In genomic region chr1:151436985-151437384, GRCh38 we compare ENCODE assay signal across 19 cellular contexts. TPM values are rescaled to one million over a fixed set of nuclear protein-coding genes. Genes with fewer than 3 reads are reported as not detected.
DNase-seq lines count a peak whose midpoint lies in the region; ATAC-seq and TF ChIP-seq lines count a peak whose summit lies in the region.
"Had no signal": no experiment of that assay in that cellular context is flagged by ENCODE, and none has a peak within 500 bp of the region (broad histone marks: within the 10 kb centered on the region; RNA-seq: fewer than 3 reads in every experiment).

No MANE protein-coding gene starts in this region.

- no peak for TF ChIP-seq CTCF in CD8-positive, alpha-beta T cell (IDR thresholded peaks at IDR 0.05)
- TF ChIP-seq CTCF in natural killer cell (IDR thresholded peaks at IDR 0.05) (no peak), ascending aorta (IDR thresholded peaks at IDR 0.05) (no peak)

- no peak overlapping the region for H3K27ac ChIP-seq in CD8-positive, alpha-beta T cell (ENCODE audit: low read depth, low read length)
- no peak overlapping the region for H3K27ac ChIP-seq in ascending aorta
- H3K27ac ChIP-seq: PC-9 had no signal

- peak overlapping the region; percentile 78 for H3K27ac Mint-ChIP-seq in CD8-positive, alpha-beta T cell
- H3K27ac Mint-ChIP-seq in T-helper 17 cell (peak overlapping the region; percentile 63), natural killer cell (peak overlapping the region; percentile 42 to 51)
- H3K27ac Mint-ChIP-seq in stimulated activated effector memory CD8-positive, alpha-beta T cell treated with anti-CD3 and anti-CD28 coated beads, Interleukin-12 subunit alpha, Interleukin-12 subunit beta, amount 100 ng/mL, for 72 hours: no peak overlapping the region

- no peaks in the 10 kb centered on the region for H3K9me3 ChIP-seq in CD8-positive, alpha-beta T cell (ENCODE audit: low read length)
- H3K9me3 ChIP-seq in T-helper 17 cell (ENCODE audit: control insufficient read depth, low read length, poor library complexity, severe bottlenecking) (no peaks in the 10 kb centered on the region), ascending aorta (no peaks in the 10 kb centered on the region)
- H3K9me3 ChIP-seq: MG63 had no signal

- no peak overlapping the region for H3K4me3 Mint-ChIP-seq in CD8-positive, alpha-beta T cell
- no peak overlapping the region for H3K4me3 Mint-ChIP-seq in T-helper 17 cell
- H3K4me3 Mint-ChIP-seq in natural killer cell: peak overlapping the region; percentile 50
- no peak overlapping the region for H3K4me3 Mint-ChIP-seq in stimulated activated effector memory CD8-positive, alpha-beta T cell treated with anti-CD3 and anti-CD28 coated beads, Interleukin-12 subunit alpha, Interleukin-12 subunit beta, amount 100 ng/mL, for 72 hours
- H3K4me3 Mint-ChIP-seq: CD14-positive monocyte had no signal

- no peaks in the 10 kb centered on the region for H3K9me3 Mint-ChIP-seq in CD8-positive, alpha-beta T cell
- no peaks in the 10 kb centered on the region for H3K9me3 Mint-ChIP-seq in natural killer cell
- no peaks in the 10 kb centered on the region for H3K9me3 Mint-ChIP-seq in stimulated activated effector memory CD8-positive, alpha-beta T cell treated with anti-CD3 and anti-CD28 coated beads, Interleukin-12 subunit alpha, Interleukin-12 subunit beta, amount 100 ng/mL, for 72 hours
- H3K9me3 Mint-ChIP-seq: CD14-positive monocyte had no signal

- peaks cover 51% of the 10 kb centered on the region for H3K4me1 Mint-ChIP-seq in CD8-positive, alpha-beta T cell (ENCODE audit: low read depth)
- H3K4me1 Mint-ChIP-seq in T-helper 17 cell (peaks cover 29% of the 10 kb centered on the region), natural killer cell (peaks cover 46 to 48% of the 10 kb centered on the region in 2 donors)
- peaks cover 48% of the 10 kb centered on the region for H3K4me1 Mint-ChIP-seq in stimulated activated effector memory CD8-positive, alpha-beta T cell treated with anti-CD3 and anti-CD28 coated beads, Interleukin-12 subunit alpha, Interleukin-12 subunit beta, amount 100 ng/mL, for 72 hours

- CTCF ChIA-PET in CD8-positive, alpha-beta T cell (lab: Charles Lee): interaction anchor here (1.3 kb wide), 1 partner anchor 298 kb away, joined by 3 read pairs; no protein-coding TSS in a partner anchor

- no peaks in the 10 kb centered on the region for H3K27me3 Mint-ChIP-seq in CD8-positive, alpha-beta T cell (ENCODE audit: low read depth)
- H3K27me3 Mint-ChIP-seq in T-helper 17 cell (no peaks in the 10 kb centered on the region), natural killer cell (ENCODE audit: low read depth in 2 of 2) (no peaks in the 10 kb centered on the region)

- no peak for DNase-seq in CD8-positive, alpha-beta T cell
- DNase-seq in T-helper 17 cell (no peak), natural killer cell (no peak), HuH-7.5 (ENCODE audit: low spot score) (no peak), anterior cingulate cortex (lab: John Stamatoyannopoulos, UW) (no peak), ascending aorta (ENCODE audit: low spot score in 2 of 2) (no peak)
- DNase-seq in stimulated activated effector memory CD8-positive, alpha-beta T cell treated with anti-CD3 and anti-CD28 coated beads, Interleukin-12 subunit alpha, Interleukin-12 subunit beta, amount 100 ng/mL, for 72 hours (ENCODE audit: low spot score in 2 of 2): no peak
- DNase-seq: DMS53, Kasumi-1, MG63, NCI-H1105 treated with DMSO at 0.1 percent for 48 hours, NCI-H146, NCI-H2029, NCI-H2227 treated with DMSO at 0.1 percent for 48 hours, NCI-H526 treated with DMSO at 0.1 percent for 48 hours, PC-9, Right ventricle myocardium superior had no signal

- POLR2A ChIA-PET in CD8-positive, alpha-beta T cell (lab: Charles Lee): no interaction called here

- intact Hi-C loops in CD8-positive, alpha-beta T cell (cut with DNase I, micrococcal nuclease): no loop called here
- intact Hi-C loops in natural killer cell (cut with micrococcal nuclease): no loop called here
- intact Hi-C loops in ascending aorta (cut with DNase I): no loop called here

- ATAC-seq in CD8-positive, alpha-beta T cell: no peak
- no peak for ATAC-seq in T-helper 17 cell
- ATAC-seq in natural killer cell: peak; percentile 57 to 86 (median 84)
- peak; percentile 28 for ATAC-seq in stimulated activated effector memory CD8-positive, alpha-beta T cell treated with anti-CD3 and anti-CD28 coated beads, Interleukin-12 subunit alpha, Interleukin-12 subunit beta, amount 100 ng/mL, for 72 hours
- ATAC-seq: K562 had no signal

- H3K36me3 ChIP-seq in CD8-positive, alpha-beta T cell (ENCODE audit: insufficient read depth, low read length): peaks cover 22% of the 10 kb centered on the region
- H3K36me3 ChIP-seq in ascending aorta: no peaks in the 10 kb centered on the region

- H3K4me3 ChIP-seq in CD8-positive, alpha-beta T cell (ENCODE audit: low read depth, low read length): no peak overlapping the region
- H3K4me3 ChIP-seq in ascending aorta: no peak overlapping the region
- H3K4me3 ChIP-seq: K562, MG63, PC-9 had no signal

- peaks cover 51% of the 10 kb centered on the region for H3K36me3 Mint-ChIP-seq in CD8-positive, alpha-beta T cell
- H3K36me3 Mint-ChIP-seq in T-helper 17 cell (ENCODE audit: low read depth) (peaks cover 2% of the 10 kb centered on the region), natural killer cell (peaks cover 15% of the 10 kb centered on the region)
- H3K36me3 Mint-ChIP-seq in stimulated activated effector memory CD8-positive, alpha-beta T cell treated with anti-CD3 and anti-CD28 coated beads, Interleukin-12 subunit alpha, Interleukin-12 subunit beta, amount 100 ng/mL, for 72 hours: peaks cover 77% of the 10 kb centered on the region

- H3K27me3 ChIP-seq in CD8-positive, alpha-beta T cell (ENCODE audit: insufficient read depth, low read length): no peaks in the 10 kb centered on the region
- H3K27me3 ChIP-seq in ascending aorta: no peaks in the 10 kb centered on the region
- H3K27me3 ChIP-seq: MG63 had no signal

- H3K4me1 ChIP-seq in CD8-positive, alpha-beta T cell (ENCODE audit: insufficient read depth, low read length): peaks cover 17% of the 10 kb centered on the region
- peaks cover 0 to 10% of the 10 kb centered on the region in 2 donors for H3K4me1 ChIP-seq in ascending aorta

RNA-seq across cellular contexts. Expression of gene POGZ, which starts 22.3 kb away (rescaled TPM):
- 10 to 100 TPM; 85.4 to 88.0 TPM for total RNA-seq in CD8-positive, alpha-beta T cell
- total RNA-seq in T-helper 17 cell (100 to 1,000 TPM in 1 of 2 donors, 10 to 100 TPM in 1; 94.9 to 105 TPM), natural killer cell (100 to 1,000 TPM; 106 to 129 (median 121) TPM), ascending aorta (18.1 TPM)

RNA-seq across cellular contexts. Expression of gene PSMB4, which starts 37.6 kb away (rescaled TPM):
- total RNA-seq in CD8-positive, alpha-beta T cell: 100 to 1,000 TPM; 272 to 278 TPM
- total RNA-seq in T-helper 17 cell (100 to 1,000 TPM; 283 to 299 TPM), natural killer cell (100 to 1,000 TPM; 291 to 313 (median 297) TPM), ascending aorta (320 TPM)

Comparison
In these comparisons a context has a peak if more than half of its experiments do, and no peak if none do; other contexts are left out.
1. ATAC-seq: peak in natural killer cell (3 of 3) and stimulated activated effector memory CD8-positive, alpha-beta T cell treated with anti-CD3 and anti-CD28 coated beads, Interleukin-12 subunit alpha, Interleukin-12 subunit beta, amount 100 ng/mL, for 72 hours (single experiment); none in CD8-positive, alpha-beta T cell (single experiment) and T-helper 17 cell (single experiment).